ENCODE assay signal across 16 cellular contexts in the genomic region with DNA sequence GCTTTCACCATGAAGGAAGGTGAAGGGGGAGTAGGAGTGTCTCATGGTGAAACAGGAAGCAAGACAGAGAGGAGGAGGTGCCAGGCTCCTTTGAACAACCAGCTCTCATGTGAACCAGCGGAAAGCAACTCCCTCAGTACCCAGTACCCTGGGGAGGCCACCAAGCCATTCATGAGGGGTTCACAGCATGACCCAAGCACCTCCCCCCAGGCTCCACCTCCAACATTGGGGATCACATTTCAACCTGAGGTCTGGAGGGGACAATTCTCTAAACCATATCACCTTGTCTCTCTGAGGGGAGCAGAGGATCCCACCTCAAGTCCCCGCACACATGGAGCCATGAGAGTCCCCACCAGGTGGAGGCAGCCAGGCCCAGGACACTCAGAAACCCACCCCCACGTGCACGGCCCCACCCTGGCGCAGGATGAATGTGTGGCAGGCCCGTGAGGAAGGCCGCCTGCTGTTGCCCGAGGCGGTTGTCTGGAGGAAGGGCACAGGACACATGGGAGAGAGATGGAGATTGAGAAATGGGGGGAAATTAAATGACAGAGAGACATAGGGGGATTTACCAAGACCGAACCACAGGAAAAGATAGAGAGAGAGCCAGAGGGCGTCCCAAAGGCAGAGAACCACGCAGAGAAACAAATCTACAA.
DNase-seq lines count a peak whose midpoint lies in the region; ATAC-seq and TF ChIP-seq lines count a peak whose summit lies in the region.
"Had no signal": no experiment of that assay in that cellular context is flagged by ENCODE, and none has a peak within 500 bp of the region (broad histone marks: within the 10 kb centered on the region; RNA-seq: fewer than 3 reads in every experiment).

No MANE protein-coding gene starts in this region.

- ATAC-seq in activated naive CD8-positive, alpha-beta T cell treated with anti-CD3 and anti-CD28 coated beads, Interleukin-2, amount 50 U/mL, for 24 hours: no peak
- ATAC-seq in HG03342 (IDR thresholded peaks at IDR 0.05; ENCODE audit: unreplicated experiment): no peak
- ATAC-seq: sciatic nerve; stimulated activated effector memory CD8-positive, alpha-beta T cell treated with anti-CD3 and anti-CD28 coated beads, Interleukin-12 subunit alpha, Interleukin-12 subunit beta, amount 100 ng/mL, for 72 hours had no signal

- no peak overlapping the region for H3K27ac Mint-ChIP-seq in activated naive CD8-positive, alpha-beta T cell
- no peak overlapping the region for H3K27ac Mint-ChIP-seq in activated naive CD8-positive, alpha-beta T cell treated with anti-CD3 and anti-CD28 coated beads, Interleukin-2, amount 50 U/mL, for 24 hours
- H3K27ac Mint-ChIP-seq in chondrocyte (ENCODE audit: unreplicated experiment): no peak overlapping the region
- H3K27ac Mint-ChIP-seq: mesothelial cell of epicardium; stimulated activated effector memory CD8-positive, alpha-beta T cell treated with anti-CD3 and anti-CD28 coated beads, Interleukin-12 subunit alpha, Interleukin-12 subunit beta, amount 100 ng/mL, for 72 hours; type B pancreatic cell had no signal

- H3K36me3 Mint-ChIP-seq in activated naive CD8-positive, alpha-beta T cell: no peaks in the 10 kb centered on the region
- H3K36me3 Mint-ChIP-seq in activated naive CD8-positive, alpha-beta T cell treated with anti-CD3 and anti-CD28 coated beads, Interleukin-2, amount 50 U/mL, for 24 hours (ENCODE audit: low read depth): no peaks in the 10 kb centered on the region
- H3K36me3 Mint-ChIP-seq in chondrocyte (ENCODE audit: low read depth): no peaks in the 10 kb centered on the region
- H3K36me3 Mint-ChIP-seq: mesothelial cell of epicardium; stimulated activated effector memory CD8-positive, alpha-beta T cell treated with anti-CD3 and anti-CD28 coated beads, Interleukin-12 subunit alpha, Interleukin-12 subunit beta, amount 100 ng/mL, for 72 hours; type B pancreatic cell had no signal

- H3K27ac ChIP-seq in VCaP: peak overlapping the region; percentile 45

- peaks cover 2% of the 10 kb centered on the region for H3K27me3 Mint-ChIP-seq in activated naive CD8-positive, alpha-beta T cell
- H3K27me3 Mint-ChIP-seq in activated naive CD8-positive, alpha-beta T cell treated with anti-CD3 and anti-CD28 coated beads, Interleukin-2, amount 50 U/mL, for 24 hours: peaks cover 6% of the 10 kb centered on the region
- H3K27me3 Mint-ChIP-seq in chondrocyte (ENCODE audit: low read depth): peaks cover 15% of the 10 kb centered on the region

- intact Hi-C loops in posterior vena cava (cut with DNase I): no loop called here

- no peaks in the 10 kb centered on the region for H3K9me3 Mint-ChIP-seq in activated naive CD8-positive, alpha-beta T cell (ENCODE audit: low read depth)
- H3K9me3 Mint-ChIP-seq in activated naive CD8-positive, alpha-beta T cell treated with anti-CD3 and anti-CD28 coated beads, Interleukin-2, amount 50 U/mL, for 24 hours: no peaks in the 10 kb centered on the region
- H3K9me3 Mint-ChIP-seq in chondrocyte (ENCODE audit: low read depth): no peaks in the 10 kb centered on the region
- H3K9me3 Mint-ChIP-seq: mesothelial cell of epicardium; stimulated activated effector memory CD8-positive, alpha-beta T cell treated with anti-CD3 and anti-CD28 coated beads, Interleukin-12 subunit alpha, Interleukin-12 subunit beta, amount 100 ng/mL, for 72 hours; type B pancreatic cell had no signal

- TF ChIP-seq CTCF in VCaP (conservative IDR thresholded peaks at IDR 0.05): no peak
- TF ChIP-seq CTCF in chondrocyte (IDR thresholded peaks at IDR 0.05): no peak

- peak overlapping the region; percentile 9 for H3K4me3 Mint-ChIP-seq in activated naive CD8-positive, alpha-beta T cell
- H3K4me3 Mint-ChIP-seq in activated naive CD8-positive, alpha-beta T cell treated with anti-CD3 and anti-CD28 coated beads, Interleukin-2, amount 50 U/mL, for 24 hours: no peak overlapping the region
- no peak overlapping the region for H3K4me3 Mint-ChIP-seq in chondrocyte (ENCODE audit: unreplicated experiment)
- H3K4me3 Mint-ChIP-seq: mesothelial cell of epicardium; stimulated activated effector memory CD8-positive, alpha-beta T cell treated with anti-CD3 and anti-CD28 coated beads, Interleukin-12 subunit alpha, Interleukin-12 subunit beta, amount 100 ng/mL, for 72 hours; type B pancreatic cell had no signal

- H3K4me1 Mint-ChIP-seq in activated naive CD8-positive, alpha-beta T cell (ENCODE audit: low read depth): peaks cover 10% of the 10 kb centered on the region
- peaks cover 8% of the 10 kb centered on the region for H3K4me1 Mint-ChIP-seq in activated naive CD8-positive, alpha-beta T cell treated with anti-CD3 and anti-CD28 coated beads, Interleukin-2, amount 50 U/mL, for 24 hours
- no peaks in the 10 kb centered on the region for H3K4me1 Mint-ChIP-seq in chondrocyte (ENCODE audit: low read depth)

- H3K4me3 ChIP-seq in Jurkat, Clone E6-1 (ENCODE audit: low read length): no peak overlapping the region
- H3K4me3 ChIP-seq: MG63 had no signal

- DNase-seq in activated naive CD8-positive, alpha-beta T cell treated with anti-CD3 and anti-CD28 coated beads, Interleukin-2, amount 50 U/mL, for 24 hours: no peak
- DNase-seq in Jurkat, Clone E6-1 (ENCODE audit: low read depth, low spot score): peak; percentile 56
- peak; percentile 31 for DNase-seq in posterior vena cava (ENCODE audit: low spot score)
- DNase-seq in chondrocyte (ENCODE audit: low spot score): no peak
- DNase-seq in H4 (ENCODE audit: low spot score): no peak
- DNase-seq: activated T-cell treated with anti-CD3 and anti-CD28 coated beads for 4 hours, amniotic stem cell, MG63, OCI-M1 had no signal

Comparison
In these comparisons a context has a peak if more than half of its experiments do, and no peak if none do; other contexts are left out.
1. DNase-seq: peak in Jurkat, Clone E6-1 (single experiment) and posterior vena cava (single experiment); none in activated naive CD8-positive, alpha-beta T cell treated with anti-CD3 and anti-CD28 coated beads, Interleukin-2, amount 50 U/mL, for 24 hours (single experiment), chondrocyte (single experiment) and H4 (single experiment).